ENCODE assay signal across 8 cellular contexts in genomic region chr1:148894360-148895352, GRCh38. TPM values are rescaled to one million over a fixed set of nuclear protein-coding genes. Genes with fewer than 3 reads are reported as not detected.
DNase-seq lines count a peak whose midpoint lies in the region; ATAC-seq, FAIRE-seq and TF ChIP-seq lines count a peak whose summit lies in the region.
"Not testable (repeated sequence)": the region's sequence is repeated elsewhere in the genome, so short reads cannot be mapped to it uniquely, and the experiment has no call there.

No MANE protein-coding gene starts in this region.

- not testable (repeated sequence) for H3K27ac ChIP-seq in A549, left lung, upper lobe of right lung
- H3K27ac ChIP-seq in left ventricle myocardium inferior (replicated peaks) = peak overlapping the region; percentile 63

- not testable (repeated sequence) for H3K4me2 ChIP-seq in A549

- intact Hi-C loops in Right ventricle myocardium inferior (cut with DNase I); left ventricle myocardium inferior (cut with micrococcal nuclease); left lung (cut with DNase I); mucosa of descending colon (cut with DNase I, micrococcal nuclease); sciatic nerve (cut with DNase I); upper lobe of right lung (cut with DNase I): not testable (repeated sequence)

- POLR2A ChIA-PET in A549 (lab: Yijun Ruan, JAX) = not testable (repeated sequence)

- WGBS in A549 (ENCODE audit: missing lambda C conversion rate) = no CpG with 5 or more reads among the region's 5 CpGs

- not testable (repeated sequence) for TF ChIP-seq RAD21 in A549 (conservative IDR thresholded peaks at IDR 0.05 in 1 of 2, IDR thresholded peaks at IDR 0.05 in 1 of 2)

- H3K27me3 ChIP-seq in left ventricle myocardium inferior (ENCODE audit: low read depth); left lung; upper lobe of right lung: not testable (repeated sequence)

- not testable (repeated sequence) for TF ChIP-seq POLR2A in A549 (IDR thresholded peaks at IDR 0.05; ENCODE audit: low read length)

- not testable (repeated sequence) for DNase-seq in A549 (ENCODE audit: low read depth in 1 of 2, low spot score in 1 of 2); Right ventricle myocardium inferior (ENCODE audit: missing footprints); left ventricle myocardium inferior; left lung; mucosa of descending colon; sciatic nerve (ENCODE audit: low spot score); upper lobe of right lung

- not testable (repeated sequence) for FAIRE-seq in A549 (lab: Jason Lieb, UNC)

- not testable (repeated sequence) for TF ChIP-seq EP300 in A549 (IDR thresholded peaks at IDR 0.05)

- H3K4me1 ChIP-seq in A549; left ventricle myocardium inferior; left lung; mucosa of descending colon (ENCODE audit: low read depth); upper lobe of right lung: not testable (repeated sequence)

- CTCF ChIA-PET in A549 (lab: Yijun Ruan, JAX) = not testable (repeated sequence)

- H3K9me3 ChIP-seq in A549; left ventricle myocardium inferior (replicated peaks); left lung; mucosa of descending colon; upper lobe of right lung: not testable (repeated sequence)

- H3K4me3 ChIP-seq in A549, left lung, mucosa of descending colon, upper lobe of right lung: not testable (repeated sequence)
- H3K4me3 ChIP-seq in left ventricle myocardium inferior = peak overlapping the region; percentile 35

- ATAC-seq in A549 = peak; percentile 54; a peak in 4 of 6 replicates
- ATAC-seq in SK-N-SH treated with all-trans-retinoic acid at 6 μM for 48 hours = peak; percentile 71
- peak; percentile 61 for ATAC-seq in Right ventricle myocardium inferior
- peak; percentile 80 for ATAC-seq in left lung
- peak; percentile 92 for ATAC-seq in mucosa of descending colon
- peak; percentile 94 for ATAC-seq in sciatic nerve
- ATAC-seq in upper lobe of right lung = peak; percentile 77

- not testable (repeated sequence) for TF ChIP-seq CTCF in A549 (IDR thresholded peaks at IDR 0.05); left ventricle myocardium inferior (IDR thresholded peaks at IDR 0.05; ENCODE audit: borderline replicate concordance); left lung (IDR thresholded peaks at IDR 0.05); mucosa of descending colon (IDR thresholded peaks at IDR 0.05); upper lobe of right lung (IDR thresholded peaks at IDR 0.05)

- H3K36me3 ChIP-seq in left ventricle myocardium inferior; left lung; mucosa of descending colon (ENCODE audit: low read depth); upper lobe of right lung: not testable (repeated sequence)

RNA-seq across cellular contexts. Expression of gene PDE4DIP, which starts 50.4 kb away (rescaled TPM):
- polyA plus RNA-seq in A549 (2011; rRNA removed) = 9.2 and 10.7 TPM in 2 replicates
- polyA plus RNA-seq in A549 (2012; cell fraction: cytosol; rRNA removed) = 1.7 TPM in 2 replicates
- 1.5 and 2.4 TPM in 2 replicates for polyA plus RNA-seq in A549 (2012; cell fraction: nucleus; rRNA removed)
- polyA plus RNA-seq in A549 (2017; fragmentation: RNase III; extraction: RNeasy Plus Mini Kit Qiagen cat#74134 plus additional on column Dnase treatment) = 5.4 to 6.4 TPM (median 5.6 TPM) in 3 replicates
- 6.3 and 9.4 TPM in 2 replicates for polyA minus RNA-seq in A549 (2011; rRNA and poly(A)+ RNA removed)
- total RNA-seq in Right ventricle myocardium inferior = 1,846 TPM
- total RNA-seq in left ventricle myocardium inferior = 2,016 TPM
- total RNA-seq in left lung = 100 to 1,000 TPM; 132 to 139 TPM
- 10 to 100 TPM; 49.3 to 62.1 (median 58.6) TPM for total RNA-seq in mucosa of descending colon
- total RNA-seq in sciatic nerve = 121 TPM
- 163 TPM for total RNA-seq in upper lobe of right lung

Comparison
In these comparisons a context has a peak if more than half of its experiments do, and no peak if none do; other contexts are left out.
1. RNA of gene PDE4DIP, which starts 50.4 kb away (total RNA-seq): 2,016 TPM in left ventricle myocardium inferior (single experiment) and 1,846 TPM in Right ventricle myocardium inferior (single experiment); 163 TPM in upper lobe of right lung (single experiment), 132 to 139 TPM in left lung, 121 TPM in sciatic nerve (single experiment) and 49.3 to 62.1 TPM in mucosa of descending colon; every median in the first group is over 10 times any median in the second.
2. Peak in every context shown above with its lines, with median percentiles within 50 percentile points of each other: ATAC-seq.